Comparison of ENCODE assay signal across 8 cellular contexts in the genomic region with DNA sequence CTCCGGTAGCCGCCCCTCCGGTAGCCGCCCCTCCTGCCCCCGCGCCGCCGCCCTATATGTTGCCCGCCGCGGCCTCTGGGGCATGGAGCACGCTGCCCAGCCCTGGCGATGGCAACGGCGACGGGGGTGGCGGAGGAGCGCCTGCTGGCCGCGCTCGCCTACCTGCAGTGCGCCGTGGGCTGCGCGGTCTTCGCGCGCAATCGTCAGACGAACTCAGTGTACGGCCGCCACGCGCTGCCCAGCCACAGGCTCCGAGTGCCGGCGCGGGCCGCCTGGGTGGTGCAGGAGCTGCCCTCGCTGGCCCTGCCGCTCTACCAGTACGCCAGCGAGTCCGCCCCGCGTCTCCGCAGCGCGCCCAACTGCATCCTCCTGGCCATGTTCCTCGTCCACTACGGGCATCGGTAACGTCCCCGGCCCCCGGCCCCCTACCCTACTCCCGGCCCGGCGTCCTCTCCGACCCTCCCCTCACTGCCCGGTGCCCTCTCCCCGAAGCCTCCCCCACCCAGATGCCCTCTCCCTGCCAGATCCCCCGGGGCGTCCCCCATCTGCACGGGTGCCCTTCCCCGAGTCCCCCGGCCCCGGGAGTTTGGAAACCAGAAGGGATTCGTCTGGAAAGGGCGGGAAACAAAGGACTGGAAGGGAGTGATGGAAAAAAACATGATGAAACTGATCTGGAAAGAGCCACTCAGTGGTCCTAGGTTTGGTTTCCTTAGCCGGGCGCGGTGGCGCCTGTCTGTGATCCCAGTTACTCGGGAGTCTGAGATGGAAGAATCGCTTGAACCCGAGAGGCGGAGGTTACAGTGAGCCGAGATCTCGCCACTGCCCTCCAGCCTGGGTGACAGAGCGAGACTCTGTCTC. TPM values are rescaled to one million over a fixed set of nuclear protein-coding genes. Genes with fewer than 3 reads are reported as not detected.
A peak's percentile ranks its signal among the peaks of the same experiment; 100 is the strongest.
DNase-seq lines count a peak whose midpoint lies in the region; ATAC-seq and TF ChIP-seq lines count a peak whose summit lies in the region.

No MANE protein-coding gene starts in this region.

- intact Hi-C loops in right cardiac atrium (cut with DNase I): loop anchor here in 3 of 4 donors (5.0 to 10.0 kb wide), 4 partner anchors 71 to 114 kb away; no protein-coding TSS in a partner anchor

- DNase-seq in AG09309 (ENCODE audit: low read depth) (no peak), NCI-H2107 treated with DMSO at 0.1 percent for 48 hours (lab: John Stamatoyannopoulos, UW; ENCODE audit: unreplicated experiment) (peak; percentile 21), adipocyte (ENCODE audit: low read depth) (peak; percentile 73), right cardiac atrium (no peak), retinal pigment epithelial cell (ENCODE audit: low read depth) (no peak), NCI-H774 (lab: John Stamatoyannopoulos, UW) (no peak)

- H3K4me1 ChIP-seq in adipocyte (ENCODE audit: control insufficient read depth, insufficient read depth, low read length): peaks cover 13% of the 10 kb centered on the region
- H3K4me1 ChIP-seq in right cardiac atrium (ENCODE audit: control insufficient read depth, insufficient read depth, low read length): peaks cover 1% of the 10 kb centered on the region

- H3K4me3 ChIP-seq in AG09309 (ENCODE audit: control insufficient read depth, low read depth, low read length) (peak overlapping the region; percentile 95), adipocyte (ENCODE audit: low read length) (peak overlapping the region; percentile 94), right cardiac atrium (ENCODE audit: low read length) (peak overlapping the region; percentile 62), retinal pigment epithelial cell (ENCODE audit: low read length) (peak overlapping the region; percentile 92)

- H3K27me3 ChIP-seq in adipocyte (replicated peaks; ENCODE audit: control insufficient read depth, insufficient read depth, low read length): no peaks in the 10 kb centered on the region
- H3K27me3 ChIP-seq in right cardiac atrium (ENCODE audit: control insufficient read depth, insufficient read depth): no peaks in the 10 kb centered on the region

- H3K9me3 ChIP-seq in adipocyte (ENCODE audit: control insufficient read depth, low read length): no peaks in the 10 kb centered on the region
- peaks cover 3% of the 10 kb centered on the region for H3K9me3 ChIP-seq in right cardiac atrium (ENCODE audit: control insufficient read depth, low read length)

- no peak overlapping the region for H3K27ac ChIP-seq in right cardiac atrium (ENCODE audit: low read length)

- TF ChIP-seq CTCF in AG09309 (IDR thresholded peaks at IDR 0.05; ENCODE audit: control insufficient read depth, insufficient read depth, low read depth, low read length, missing control alignments): no peak
- TF ChIP-seq CTCF in retinal pigment epithelial cell (conservative IDR thresholded peaks at IDR 0.05; ENCODE audit: low read depth, low read length): no peak

- peak; percentile 48 for TF ChIP-seq POLR2A in GM15510 (IDR thresholded peaks at IDR 0.05; ENCODE audit: borderline replicate concordance, extremely low read depth, insufficient read length)

- ATAC-seq in HG02798 (IDR thresholded peaks at IDR 0.05; ENCODE audit: poor library complexity, unreplicated experiment) (peak; percentile 57), right cardiac atrium (peak; percentile 69 to 74)

- peak overlapping the region; percentile 99 for H3K9ac ChIP-seq in adipocyte (ENCODE audit: low read length)

- peaks cover 23% of the 10 kb centered on the region for H3K36me3 ChIP-seq in adipocyte (ENCODE audit: control insufficient read depth, insufficient read depth, low read length, severe bottlenecking)

- WGBS in right cardiac atrium: 1% methylated on average over 80 of the region's 80 CpGs

RNA-seq across cellular contexts. Expression of gene SRD5A1, which starts 0.5 kb away (rescaled TPM):
- total RNA-seq in right cardiac atrium: 1 to 10 TPM; 2.8 to 3.0 (median 2.9) TPM
- polyA plus RNA-seq in right cardiac atrium: 1.4 TPM

RNA-seq across cellular contexts. Expression of gene NSUN2, which starts 0.9 kb away (rescaled TPM):
- total RNA-seq in right cardiac atrium: 10 to 100 TPM; 26.2 to 31.2 (median 27.2) TPM
- 23.7 TPM for polyA plus RNA-seq in right cardiac atrium

Comparison
In these comparisons a context has a peak if more than half of its experiments do, and no peak if none do; other contexts are left out.
1. DNase-seq: peak in NCI-H2107 treated with DMSO at 0.1 percent for 48 hours (single experiment) and adipocyte (single experiment); none in AG09309 (single experiment), right cardiac atrium (0 of 3), retinal pigment epithelial cell (single experiment) and NCI-H774 (single experiment).
2. Peak in every context shown above with its lines, with median percentiles within 50 percentile points of each other: H3K4me3 ChIP-seq.